ENCODE assay signal across 10 cellular contexts in genomic region chr3:65153850-65154512, GRCh38.
"Had no signal": no experiment of that assay in that cellular context is flagged by ENCODE, and none has a peak within 500 bp of the region (broad histone marks: within the 10 kb centered on the region; RNA-seq: fewer than 3 reads in every experiment).

No MANE protein-coding gene starts in this region.

- H3K27ac ChIP-seq: breast epithelium, hepatocyte, neutrophil had no signal

- H3K4me1 ChIP-seq: breast epithelium had no signal

- H2AFZ ChIP-seq: hepatocyte had no signal

- H3K4me3 ChIP-seq: breast epithelium, hepatocyte had no signal

- H3K9me3 ChIP-seq: breast epithelium, neutrophil had no signal

- H3K36me3 ChIP-seq: breast epithelium, neutrophil had no signal

- H3K79me2 ChIP-seq: hepatocyte had no signal

- H3K4me2 ChIP-seq: hepatocyte had no signal

- DNase-seq: activated CD4-positive, alpha-beta memory T cell treated with anti-CD3 and anti-CD28 coated beads for 36 hours; activated naive CD8-positive, alpha-beta T cell treated with anti-CD3 and anti-CD28 coated beads, Interleukin-2, amount 10 ng/mL, durations not matched to agents 7 days and 5 days; activated T-cell treated with anti-CD3 and anti-CD28 coated beads, Interleukin-2, amount 50 U/mL, for 48 hours; aorta; naive B cell; posterior cingulate gyrus; small intestine had no signal

- H3K27me3 ChIP-seq: breast epithelium, hepatocyte, neutrophil had no signal
